Comparison of ENCODE assay signal across 8 cellular contexts in the genomic region with DNA sequence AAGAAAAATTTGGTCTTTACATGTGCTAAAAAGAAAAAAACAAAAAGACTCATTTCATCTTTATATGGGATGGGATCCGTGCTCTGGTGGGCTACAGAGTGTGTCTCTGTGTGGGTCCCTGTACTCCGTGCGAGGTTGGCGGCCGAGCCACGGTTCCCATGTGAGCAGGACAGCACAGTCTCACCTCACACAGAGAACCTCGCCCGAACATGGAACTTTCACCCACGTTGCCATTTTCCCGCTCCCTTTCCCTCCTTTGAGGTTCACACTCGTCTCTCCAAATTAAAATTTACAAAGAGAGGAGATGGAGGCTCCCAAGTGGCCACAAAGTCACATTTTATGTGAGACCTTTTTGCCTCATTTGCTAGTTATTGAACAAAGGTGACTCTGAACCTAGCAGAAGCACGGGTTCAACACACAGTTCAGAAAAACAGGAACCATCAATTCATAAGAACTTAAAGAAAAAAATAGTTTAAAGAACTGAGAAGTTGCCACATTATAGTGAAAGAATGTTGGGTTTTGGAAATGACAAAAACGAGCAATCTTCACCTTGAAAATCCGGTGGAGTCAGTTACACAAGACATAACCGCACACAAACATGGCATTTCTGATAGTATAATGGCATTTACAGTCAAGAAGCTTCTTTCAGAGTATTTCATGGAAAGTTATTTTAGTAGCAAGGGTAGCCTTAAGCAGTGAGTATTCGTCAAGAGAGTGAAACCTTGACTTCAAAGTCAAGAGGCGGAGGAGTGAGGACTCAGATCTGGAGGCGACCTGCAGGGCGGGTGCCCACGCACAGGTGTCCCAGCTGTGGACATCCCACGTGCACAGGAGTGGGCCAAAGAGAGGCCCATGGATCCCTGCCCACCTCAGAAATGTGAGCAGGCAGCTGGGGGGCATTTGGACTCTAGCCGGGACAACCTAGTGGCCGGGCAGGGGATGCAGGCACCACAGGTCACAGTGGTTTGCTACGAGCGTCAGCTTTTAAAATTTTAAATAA.
DNase-seq lines count a peak whose midpoint lies in the region; ATAC-seq and TF ChIP-seq lines count a peak whose summit lies in the region.
"Not testable (repeated sequence)": the region's sequence is repeated elsewhere in the genome, so short reads cannot be mapped to it uniquely, and the experiment has no call there.

No MANE protein-coding gene starts in this region.

- H3K36me3 Mint-ChIP-seq in activated CD4-positive, alpha-beta memory T cell treated with anti-CD3 and anti-CD28 coated beads for 36 hours = peaks cover 11% of the 10 kb centered on the region
- H3K36me3 Mint-ChIP-seq in activated naive CD8-positive, alpha-beta T cell treated with anti-CD3 and anti-CD28 coated beads, Interleukin-2, amount 50 U/mL, for 24 hours (ENCODE audit: low read depth) = peaks cover 20% of the 10 kb centered on the region

- POLR2A ChIA-PET in IMR-90 (lab: Charles Lee; ENCODE audit: unreplicated experiment); activated CD4-positive, alpha-beta memory T cell treated with anti-CD3 and anti-CD28 coated beads for 36 hours (lab: Charles Lee): not testable (repeated sequence)

- dilution Hi-C loops in IMR-90 (cut with HindIII; ENCODE audit: low sequenced_read_pairs, unreplicated experiment) = not testable (repeated sequence)

- CTCF ChIA-PET in IMR-90 (lab: Yijun Ruan, JAX); activated CD4-positive, alpha-beta memory T cell treated with anti-CD3 and anti-CD28 coated beads for 36 hours (lab: Charles Lee): not testable (repeated sequence)

- TF ChIP-seq CTCF in GM13977 (IDR thresholded peaks at IDR 0.05; ENCODE audit: extremely low read depth, insufficient read depth, missing control alignments); IMR-90 (conservative IDR thresholded peaks at IDR 0.05; ENCODE audit: low read depth, low read length); neutrophil (IDR thresholded peaks at IDR 0.05): not testable (repeated sequence)

- not testable (repeated sequence) for H2AK9ac ChIP-seq in IMR-90 (replicated peaks; ENCODE audit: low read depth, low read length, poor library complexity)

- H4K5ac ChIP-seq in IMR-90 (ENCODE audit: low read depth, low read length) = not testable (repeated sequence)

- H2AK5ac ChIP-seq in IMR-90 (ENCODE audit: low read depth, low read length) = not testable (repeated sequence)

- not testable (repeated sequence) for H4K91ac ChIP-seq in IMR-90 (ENCODE audit: insufficient read depth, low read depth, low read length)

- H3K4me1 ChIP-seq in IMR-90 (ENCODE audit: control insufficient read depth, insufficient read depth, low read length) (peaks cover 14% of the 10 kb centered on the region), neutrophil (ENCODE audit: control insufficient read depth in 1 of 2, insufficient read depth in 1 of 2, low read depth in 1 of 2, low read length in 1 of 2) (peaks cover 24 to 32% of the 10 kb centered on the region in 2 experiments)

- TSS peak; percentile 9 for BruUV-seq in IMR-90 (replicated peaks; lab: Mats Ljungman, UMichigan)

- not testable (repeated sequence) for H3K9me3 ChIP-seq in IMR-90 (ENCODE audit: control insufficient read depth, insufficient read depth, low read length); neutrophil

- H2AFZ ChIP-seq in IMR-90 (replicated peaks; ENCODE audit: low read length, poor library complexity) = not testable (repeated sequence)

- H3K56ac ChIP-seq in IMR-90 (ENCODE audit: extremely low read depth, insufficient read depth, low read length) = not testable (repeated sequence)

- H2BK120ac ChIP-seq in IMR-90 (ENCODE audit: low read depth, low read length) = not testable (repeated sequence)

- H4K20me1 ChIP-seq in IMR-90 (ENCODE audit: insufficient read depth, low read length) = peaks cover 62% of the 10 kb centered on the region

- H3K23ac ChIP-seq in IMR-90 (ENCODE audit: low read depth, low read length) = not testable (repeated sequence)

- H3K9me1 ChIP-seq in IMR-90 (ENCODE audit: insufficient read depth, low read length) = not testable (repeated sequence)

- WGBS in IMR-90 (ENCODE audit: extremely low coverage in 2 of 2, insufficient read length in 1 of 2), 2 experiments = 80% methylated on average over 5 of the region's 25 CpGs; no CpG with 5 or more reads in 1 of the 2 experiments

- H2BK20ac ChIP-seq in IMR-90 (ENCODE audit: low read depth, low read length) = 0 out of 2 replicates have a peak overlapping the region, but pooled peaks have one; percentile 53

- H3K27ac ChIP-seq in IMR-90 (ENCODE audit: insufficient read depth, low read length) = peak overlapping the region; percentile 32; the same call in 1 of the 2 replicates
- peak overlapping the region; percentile 79 for H3K27ac ChIP-seq in neutrophil

- H3K9ac ChIP-seq in IMR-90 (ENCODE audit: low read depth, low read length) = not testable (repeated sequence)

- DNase-seq in GM13977 (ENCODE audit: low spot score) = peak; percentile 5
- DNase-seq in IMR-90 = not testable (repeated sequence)
- peak; percentile 77 for DNase-seq in activated CD4-positive, alpha-beta memory T cell treated with anti-CD3 and anti-CD28 coated beads for 36 hours
- peak; percentile 68 for DNase-seq in activated naive CD8-positive, alpha-beta T cell treated with anti-CD3 and anti-CD28 coated beads, Interleukin-2, amount 50 U/mL, for 24 hours
- peak in 1 of 2 donors; percentile 50 for DNase-seq in stimulated activated naive CD8-positive, alpha-beta T cell treated with anti-CD3 and anti-CD28 coated beads, Interleukin-15, amount 100 ng/mL, for 72 hours

- peak overlapping the region; percentile 50; the same call in 1 of the 2 replicates for H3K4ac ChIP-seq in IMR-90 (ENCODE audit: low read depth, low read length)

- in situ Hi-C loops in GM13977 (cut with MboI; ENCODE audit: low pct_unique_long_range_greater_than_20kb, low sequenced_read_pairs, unreplicated experiment); IMR-90 (cut with MboI; ENCODE audit: low sequenced_read_pairs): not testable (repeated sequence)

- peak overlapping the region; percentile 60 to 72; a peak in 2 of 4 replicates for H4K8ac ChIP-seq in IMR-90 (ENCODE audit: low read depth in 2 of 2, low read length in 2 of 2)

- H3K27me3 Mint-ChIP-seq in activated CD4-positive, alpha-beta memory T cell treated with anti-CD3 and anti-CD28 coated beads for 36 hours; activated naive CD8-positive, alpha-beta T cell treated with anti-CD3 and anti-CD28 coated beads, Interleukin-2, amount 50 U/mL, for 24 hours; stimulated activated naive CD8-positive, alpha-beta T cell treated with anti-CD3 and anti-CD28 coated beads, Interleukin-15, amount 100 ng/mL, for 72 hours: not testable (repeated sequence)

- peak overlapping the region; percentile 89 for H3K4me3 Mint-ChIP-seq in activated CD4-positive, alpha-beta memory T cell treated with anti-CD3 and anti-CD28 coated beads for 36 hours
- peak overlapping the region; percentile 91 for H3K4me3 Mint-ChIP-seq in activated naive CD8-positive, alpha-beta T cell treated with anti-CD3 and anti-CD28 coated beads, Interleukin-2, amount 50 U/mL, for 24 hours
- H3K4me3 Mint-ChIP-seq in stimulated activated naive CD8-positive, alpha-beta T cell treated with anti-CD3 and anti-CD28 coated beads, Interleukin-15, amount 100 ng/mL, for 72 hours = peak overlapping the region; percentile 73 to 86

- not testable (repeated sequence) for H3K18ac ChIP-seq in IMR-90 (ENCODE audit: low read depth, low read length)

- TF ChIP-seq RAD21 in IMR-90 (IDR thresholded peaks at IDR 0.05; ENCODE audit: low read length) = not testable (repeated sequence)

- H3K4me1 Mint-ChIP-seq in activated CD4-positive, alpha-beta memory T cell treated with anti-CD3 and anti-CD28 coated beads for 36 hours (ENCODE audit: low read depth) = peaks cover 43% of the 10 kb centered on the region
- H3K4me1 Mint-ChIP-seq in activated naive CD8-positive, alpha-beta T cell treated with anti-CD3 and anti-CD28 coated beads, Interleukin-2, amount 50 U/mL, for 24 hours = peaks cover 52% of the 10 kb centered on the region
- H3K4me1 Mint-ChIP-seq in stimulated activated naive CD8-positive, alpha-beta T cell treated with anti-CD3 and anti-CD28 coated beads, Interleukin-15, amount 100 ng/mL, for 72 hours = peaks cover 42% of the 10 kb centered on the region

- H3K79me1 ChIP-seq in IMR-90 (ENCODE audit: low read depth in 1 of 2, low read length in 2 of 2) = not testable (repeated sequence)

- not testable (repeated sequence) for H3K9me3 Mint-ChIP-seq in activated CD4-positive, alpha-beta memory T cell treated with anti-CD3 and anti-CD28 coated beads for 36 hours; activated naive CD8-positive, alpha-beta T cell treated with anti-CD3 and anti-CD28 coated beads, Interleukin-2, amount 50 U/mL, for 24 hours; stimulated activated naive CD8-positive, alpha-beta T cell treated with anti-CD3 and anti-CD28 coated beads, Interleukin-15, amount 100 ng/mL, for 72 hours

- intact Hi-C loops in IMR-90 (cut with micrococcal nuclease); activated CD4-positive, alpha-beta memory T cell treated with anti-CD3 and anti-CD28 coated beads for 36 hours (cut with micrococcal nuclease): not testable (repeated sequence)

- not testable (repeated sequence) for H3K27me3 ChIP-seq in IMR-90 (ENCODE audit: control insufficient read depth, insufficient read depth, low read length); neutrophil

- not testable (repeated sequence) for TF ChIP-seq POLR2A in IMR-90 (IDR thresholded peaks at IDR 0.05; ENCODE audit: low read depth, low read length)

- H3K36me3 ChIP-seq in IMR-90 (ENCODE audit: control insufficient read depth, insufficient read depth, low read length); neutrophil: not testable (repeated sequence)

- H3K4me2 ChIP-seq in IMR-90 (ENCODE audit: low read depth, low read length) = not testable (repeated sequence)

- H2BK5ac ChIP-seq in IMR-90 (ENCODE audit: low read depth, low read length, poor library complexity, severe bottlenecking) = peak overlapping the region; percentile 38

- H3K14ac ChIP-seq in IMR-90 (replicated peaks; ENCODE audit: low read depth, low read length) = not testable (repeated sequence)

- ATAC-seq in GM19455 (IDR thresholded peaks at IDR 0.05; ENCODE audit: unreplicated experiment) = peak; percentile 49
- peak; percentile 58 for ATAC-seq in HG02798 (IDR thresholded peaks at IDR 0.05; ENCODE audit: poor library complexity, unreplicated experiment)
- not testable (repeated sequence) for ATAC-seq in IMR-90 (ENCODE audit: low read depth)
- peak; percentile 11 for ATAC-seq in activated naive CD8-positive, alpha-beta T cell treated with anti-CD3 and anti-CD28 coated beads, Interleukin-2, amount 50 U/mL, for 24 hours
- ATAC-seq in stimulated activated naive CD8-positive, alpha-beta T cell treated with anti-CD3 and anti-CD28 coated beads, Interleukin-15, amount 100 ng/mL, for 72 hours = peak; percentile 57

- H3K27ac Mint-ChIP-seq in activated CD4-positive, alpha-beta memory T cell treated with anti-CD3 and anti-CD28 coated beads for 36 hours = peak overlapping the region; percentile 98
- peak overlapping the region; percentile 98 for H3K27ac Mint-ChIP-seq in activated naive CD8-positive, alpha-beta T cell treated with anti-CD3 and anti-CD28 coated beads, Interleukin-2, amount 50 U/mL, for 24 hours
- H3K27ac Mint-ChIP-seq in stimulated activated naive CD8-positive, alpha-beta T cell treated with anti-CD3 and anti-CD28 coated beads, Interleukin-15, amount 100 ng/mL, for 72 hours = peak overlapping the region; percentile 91 to 97

- H3K4me3 ChIP-seq in IMR-90 (ENCODE audit: insufficient read depth, low read depth, low read length); neutrophil (ENCODE audit: low read depth in 1 of 2, low read length in 1 of 2): not testable (repeated sequence)

- H2BK15ac ChIP-seq in IMR-90 (ENCODE audit: low read depth, low read length) = not testable (repeated sequence)
